1 cellular context compared by ENCODE assay signal in the genomic region with DNA sequence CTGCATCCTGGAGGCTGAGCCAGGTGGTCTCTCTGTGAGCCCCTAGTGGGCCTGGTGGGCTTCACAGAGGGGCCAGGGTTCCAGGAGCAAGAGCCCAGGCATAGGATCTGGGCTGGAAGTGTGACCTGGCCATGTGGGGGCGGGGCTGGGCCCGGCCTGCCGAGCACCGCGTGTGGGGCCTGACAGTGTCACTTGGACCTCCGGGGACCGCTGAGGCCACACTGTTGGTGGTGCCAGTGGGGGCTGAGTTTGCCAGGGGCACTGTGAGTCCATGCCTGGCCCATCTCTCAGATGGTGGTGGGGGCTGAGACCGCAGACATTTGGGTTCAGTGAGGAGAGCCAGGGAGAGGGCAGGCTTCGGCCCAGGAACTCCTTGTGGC.
TF ChIP-seq lines count a peak whose summit lies in the region.

No MANE protein-coding gene starts in this region.

TF ChIP-seq in GM12878, 131 proteins besides CTCF, POLR2A, EP300 and RAD21:
- TF ChIP-seq, protein P1, sequence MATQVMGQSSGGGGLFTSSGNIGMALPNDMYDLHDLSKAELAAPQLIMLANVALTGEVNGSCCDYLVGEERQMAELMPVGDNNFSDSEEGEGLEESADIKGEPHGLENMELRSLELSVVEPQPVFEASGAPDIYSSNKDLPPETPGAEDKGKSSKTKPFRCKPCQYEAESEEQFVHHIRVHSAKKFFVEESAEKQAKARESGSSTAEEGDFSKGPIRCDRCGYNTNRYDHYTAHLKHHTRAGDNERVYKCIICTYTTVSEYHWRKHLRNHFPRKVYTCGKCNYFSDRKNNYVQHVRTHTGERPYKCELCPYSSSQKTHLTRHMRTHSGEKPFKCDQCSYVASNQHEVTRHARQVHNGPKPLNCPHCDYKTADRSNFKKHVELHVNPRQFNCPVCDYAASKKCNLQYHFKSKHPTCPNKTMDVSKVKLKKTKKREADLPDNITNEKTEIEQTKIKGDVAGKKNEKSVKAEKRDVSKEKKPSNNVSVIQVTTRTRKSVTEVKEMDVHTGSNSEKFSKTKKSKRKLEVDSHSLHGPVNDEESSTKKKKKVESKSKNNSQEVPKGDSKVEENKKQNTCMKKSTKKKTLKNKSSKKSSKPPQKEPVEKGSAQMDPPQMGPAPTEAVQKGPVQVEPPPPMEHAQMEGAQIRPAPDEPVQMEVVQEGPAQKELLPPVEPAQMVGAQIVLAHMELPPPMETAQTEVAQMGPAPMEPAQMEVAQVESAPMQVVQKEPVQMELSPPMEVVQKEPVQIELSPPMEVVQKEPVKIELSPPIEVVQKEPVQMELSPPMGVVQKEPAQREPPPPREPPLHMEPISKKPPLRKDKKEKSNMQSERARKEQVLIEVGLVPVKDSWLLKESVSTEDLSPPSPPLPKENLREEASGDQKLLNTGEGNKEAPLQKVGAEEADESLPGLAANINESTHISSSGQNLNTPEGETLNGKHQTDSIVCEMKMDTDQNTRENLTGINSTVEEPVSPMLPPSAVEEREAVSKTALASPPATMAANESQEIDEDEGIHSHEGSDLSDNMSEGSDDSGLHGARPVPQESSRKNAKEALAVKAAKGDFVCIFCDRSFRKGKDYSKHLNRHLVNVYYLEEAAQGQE (IDR thresholded peaks at IDR 0.05; ENCODE audit: low read depth, low read length), result no peak
- TF ChIP-seq MAX (IDR thresholded peaks at IDR 0.05; ENCODE audit: low read depth, low read length) (no peak), TCF7 (IDR thresholded peaks at IDR 0.05; ENCODE audit: borderline replicate concordance) (no peak), CHD1 (IDR thresholded peaks at IDR 0.05; ENCODE audit: low read depth, low read length) (no peak), ZNF207 (IDR thresholded peaks at IDR 0.05; ENCODE audit: borderline replicate concordance) (no peak), MEF2B (IDR thresholded peaks at IDR 0.05; ENCODE audit: partially characterized antibody, poor library complexity, severe bottlenecking) (no peak), LARP7 (IDR thresholded peaks at IDR 0.05) (no peak), BACH1 (IDR thresholded peaks at IDR 0.05; ENCODE audit: borderline replicate concordance) (no peak), HDAC6 (IDR thresholded peaks at IDR 0.05; ENCODE audit: unreplicated experiment) (no peak)
- TF ChIP-seq, protein P2, sequence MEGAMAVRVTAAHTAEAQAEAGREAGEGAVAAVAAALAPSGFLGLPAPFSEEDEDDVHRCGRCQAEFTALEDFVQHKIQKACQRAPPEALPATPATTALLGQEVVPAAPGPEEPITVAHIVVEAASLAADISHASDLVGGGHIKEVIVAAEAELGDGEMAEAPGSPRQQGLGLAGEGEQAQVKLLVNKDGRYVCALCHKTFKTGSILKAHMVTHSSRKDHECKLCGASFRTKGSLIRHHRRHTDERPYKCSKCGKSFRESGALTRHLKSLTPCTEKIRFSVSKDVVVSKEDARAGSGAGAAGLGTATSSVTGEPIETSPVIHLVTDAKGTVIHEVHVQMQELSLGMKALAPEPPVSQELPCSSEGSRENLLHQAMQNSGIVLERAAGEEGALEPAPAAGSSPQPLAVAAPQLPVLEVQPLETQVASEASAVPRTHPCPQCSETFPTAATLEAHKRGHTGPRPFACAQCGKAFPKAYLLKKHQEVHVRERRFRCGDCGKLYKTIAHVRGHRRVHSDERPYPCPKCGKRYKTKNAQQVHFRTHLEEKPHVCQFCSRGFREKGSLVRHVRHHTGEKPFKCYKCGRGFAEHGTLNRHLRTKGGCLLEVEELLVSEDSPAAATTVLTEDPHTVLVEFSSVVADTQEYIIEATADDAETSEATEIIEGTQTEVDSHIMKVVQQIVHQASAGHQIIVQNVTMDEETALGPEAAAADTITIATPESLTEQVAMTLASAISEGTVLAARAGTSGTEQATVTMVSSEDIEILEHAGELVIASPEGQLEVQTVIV (IDR thresholded peaks at IDR 0.05; ENCODE audit: borderline replicate concordance, partially characterized antibody), result no peak
